Comparison of ENCODE assay signal across 8 cellular contexts in the genomic region with DNA sequence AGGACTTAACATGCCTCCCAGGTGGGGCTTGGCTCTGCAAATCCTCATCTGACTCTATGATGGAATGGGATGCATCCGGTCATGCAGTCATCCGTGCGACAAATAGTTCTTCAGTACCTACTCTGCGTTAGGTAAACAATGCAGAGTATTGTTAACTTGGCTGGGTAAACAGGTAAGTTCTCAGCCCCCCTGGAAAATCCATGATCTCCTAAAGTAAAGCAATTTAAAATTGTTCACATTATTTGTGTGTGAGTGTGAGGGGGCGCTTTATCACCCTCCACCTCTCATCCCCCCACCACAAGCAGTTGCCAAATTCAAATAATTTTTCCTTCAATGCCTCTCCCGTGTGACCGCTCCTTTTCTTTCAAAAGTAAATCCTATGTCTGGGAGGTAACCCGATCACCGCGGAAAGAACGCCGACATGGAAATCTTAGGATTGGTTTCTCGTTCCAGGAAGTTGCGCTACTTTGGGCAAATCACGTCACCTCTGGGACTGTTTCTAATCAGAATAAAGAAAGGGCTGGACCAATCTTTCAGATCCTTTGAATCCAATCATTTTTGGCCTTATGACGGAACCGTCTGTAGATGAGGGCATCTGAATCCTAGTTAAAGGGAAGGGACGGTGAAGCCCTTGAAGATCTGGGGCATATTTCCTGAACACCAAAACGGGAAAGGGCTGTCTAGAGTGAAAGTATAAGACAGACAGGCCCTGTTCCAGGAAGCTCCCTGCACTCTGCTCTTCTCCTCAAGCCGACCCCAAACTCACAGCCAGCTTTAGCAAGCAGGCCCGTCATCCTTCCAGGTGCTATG. TPM values are rescaled to one million over a fixed set of nuclear protein-coding genes. Genes with fewer than 3 reads are reported as not detected.
A peak's percentile ranks its signal among the peaks of the same experiment; 100 is the strongest.
DNase-seq lines count a peak whose midpoint lies in the region; ATAC-seq, FAIRE-seq and TF ChIP-seq lines count a peak whose summit lies in the region.

No MANE protein-coding gene starts in this region.

- no peaks in the 10 kb centered on the region for H3K4me1 Mint-ChIP-seq in natural killer cell treated with Interleukin-12 subunit alpha and Interleukin-12 subunit beta and Interleukin-15 and Interleukin-18, amount 100 ng/mL, for 72 hours (ENCODE audit: low read depth in 2 of 2)

- no peaks in the 10 kb centered on the region for H3K9me3 Mint-ChIP-seq in natural killer cell treated with Interleukin-12 subunit alpha and Interleukin-12 subunit beta and Interleukin-15 and Interleukin-18, amount 100 ng/mL, for 72 hours

- DNase-seq in left ventricle myocardium inferior: peak; percentile 19
- DNase-seq in retinal pigment epithelial cell (ENCODE audit: low read depth): no peak
- DNase-seq in natural killer cell treated with Interleukin-12 subunit alpha and Interleukin-12 subunit beta and Interleukin-15 and Interleukin-18, amount 100 ng/mL, for 72 hours (ENCODE audit: low spot score): no peak
- DNase-seq in NK-92 treated with Interleukin-12 subunit alpha and Interleukin-12 subunit beta, amount 100 ng/mL, for 24 hours (lab: John Stamatoyannopoulos, UW): no peak
- no peak for DNase-seq in RPMI8226
- DNase-seq in activated naive CD4-positive, alpha-beta T cell treated with anti-CD3 and anti-CD28 coated beads, Interleukin-2, amount 50 U/mL, for 16 hours: no peak

- TF ChIP-seq CTCF in WI38 (IDR thresholded peaks at IDR 0.05; ENCODE audit: low read depth, low read length) (no peak), left ventricle myocardium inferior (IDR thresholded peaks at IDR 0.05; ENCODE audit: borderline replicate concordance) (no peak), retinal pigment epithelial cell (conservative IDR thresholded peaks at IDR 0.05; ENCODE audit: low read depth, low read length) (no peak)

- no peaks in the 10 kb centered on the region for H3K9me3 ChIP-seq in left ventricle myocardium inferior (replicated peaks)

- H3K4me1 ChIP-seq in left ventricle myocardium inferior: peaks cover 12% of the 10 kb centered on the region

- intact Hi-C loops in left ventricle myocardium inferior (cut with micrococcal nuclease): no loop called here

- no peaks in the 10 kb centered on the region for H3K36me3 Mint-ChIP-seq in natural killer cell treated with Interleukin-12 subunit alpha and Interleukin-12 subunit beta and Interleukin-15 and Interleukin-18, amount 100 ng/mL, for 72 hours

- H3K4me3 ChIP-seq in WI38 (ENCODE audit: low read depth, low read length) (peak overlapping the region; percentile 20), left ventricle myocardium inferior (peak overlapping the region; percentile 56), retinal pigment epithelial cell (ENCODE audit: low read length) (peak overlapping the region; percentile 31)

- H3K27me3 Mint-ChIP-seq in natural killer cell treated with Interleukin-12 subunit alpha and Interleukin-12 subunit beta and Interleukin-15 and Interleukin-18, amount 100 ng/mL, for 72 hours: no peaks in the 10 kb centered on the region

- FAIRE-seq in G401.6 (lab: Jason Lieb, UNC): peak; percentile 99

- no peak overlapping the region for H3K27ac Mint-ChIP-seq in natural killer cell treated with Interleukin-12 subunit alpha and Interleukin-12 subunit beta and Interleukin-15 and Interleukin-18, amount 100 ng/mL, for 72 hours

- H3K27me3 ChIP-seq in left ventricle myocardium inferior (ENCODE audit: low read depth): no peaks in the 10 kb centered on the region

- H3K4me3 Mint-ChIP-seq in natural killer cell treated with Interleukin-12 subunit alpha and Interleukin-12 subunit beta and Interleukin-15 and Interleukin-18, amount 100 ng/mL, for 72 hours: no peak overlapping the region

- no peaks in the 10 kb centered on the region for H3K36me3 ChIP-seq in left ventricle myocardium inferior

- no peak for ATAC-seq in natural killer cell treated with Interleukin-12 subunit alpha and Interleukin-12 subunit beta and Interleukin-15 and Interleukin-18, amount 100 ng/mL, for 72 hours

- H3K27ac ChIP-seq in left ventricle myocardium inferior (replicated peaks): peak overlapping the region; percentile 30

RNA-seq across cellular contexts. Expression of gene SINHCAF, which starts 44.0 kb away (rescaled TPM):
- 6.6 TPM for total RNA-seq in left ventricle myocardium inferior
- 100 to 1,000 TPM in 1 of 2 donors, 10 to 100 TPM in 1; 91.5 to 111 TPM for total RNA-seq in natural killer cell treated with Interleukin-12 subunit alpha and Interleukin-12 subunit beta and Interleukin-15 and Interleukin-18, amount 100 ng/mL, for 72 hours

Comparison
In these comparisons a context has a peak if more than half of its experiments do, and no peak if none do; other contexts are left out.
1. RNA of gene SINHCAF, which starts 44.0 kb away (total RNA-seq): 91.5 to 111 TPM in natural killer cell treated with Interleukin-12 subunit alpha and Interleukin-12 subunit beta and Interleukin-15 and Interleukin-18, amount 100 ng/mL, for 72 hours; 6.6 TPM in left ventricle myocardium inferior (single experiment); every median in the first group is over 10 times any median in the second.
2. Peak in every context shown above with its lines, with median percentiles within 50 percentile points of each other: H3K4me3 ChIP-seq.